In the genomic region with DNA sequence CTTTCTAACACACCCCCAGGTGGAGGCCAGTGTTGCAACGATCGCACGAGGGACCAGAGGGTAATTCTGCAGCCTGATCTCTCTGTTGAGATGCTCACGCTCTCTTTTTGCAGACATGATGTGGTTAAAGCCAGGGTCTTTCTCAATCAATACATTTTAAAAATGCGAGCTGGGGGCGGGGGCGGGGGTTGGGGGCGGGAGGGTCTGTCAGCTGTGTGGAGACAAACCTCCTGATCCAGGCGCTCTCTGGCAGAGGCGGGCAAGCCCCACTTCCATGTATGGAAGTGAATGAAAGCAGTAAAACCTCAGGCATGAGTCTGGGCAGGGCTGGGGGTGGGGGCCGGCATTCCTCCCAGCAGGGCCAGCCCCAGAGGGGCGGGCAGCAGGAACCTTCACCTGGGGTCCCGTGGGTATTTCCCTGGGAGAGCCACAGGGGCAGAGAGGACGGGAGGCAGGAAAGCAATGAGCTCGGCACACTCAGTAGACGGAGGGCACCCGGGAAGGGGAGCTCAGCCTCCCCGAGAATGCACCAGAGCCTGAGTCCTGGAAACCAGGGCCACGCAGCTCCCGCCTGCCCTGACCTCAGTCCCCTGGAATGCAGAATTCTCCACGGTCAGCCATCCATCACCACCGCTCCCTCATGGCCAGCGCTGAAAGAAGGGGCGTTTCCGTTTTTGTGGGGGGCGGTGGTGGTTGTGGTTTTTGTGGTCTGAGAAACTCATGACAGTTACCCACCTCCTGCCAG, we compare ENCODE assay signal across 1 cellular context.
TF ChIP-seq lines count a peak whose summit lies in the region.

No MANE protein-coding gene starts in this region.

TF ChIP-seq in SK-N-SH, 30 proteins besides CTCF, POLR2A, EP300 and RAD21 (continued from another document):
- TF ChIP-seq, protein P1, sequence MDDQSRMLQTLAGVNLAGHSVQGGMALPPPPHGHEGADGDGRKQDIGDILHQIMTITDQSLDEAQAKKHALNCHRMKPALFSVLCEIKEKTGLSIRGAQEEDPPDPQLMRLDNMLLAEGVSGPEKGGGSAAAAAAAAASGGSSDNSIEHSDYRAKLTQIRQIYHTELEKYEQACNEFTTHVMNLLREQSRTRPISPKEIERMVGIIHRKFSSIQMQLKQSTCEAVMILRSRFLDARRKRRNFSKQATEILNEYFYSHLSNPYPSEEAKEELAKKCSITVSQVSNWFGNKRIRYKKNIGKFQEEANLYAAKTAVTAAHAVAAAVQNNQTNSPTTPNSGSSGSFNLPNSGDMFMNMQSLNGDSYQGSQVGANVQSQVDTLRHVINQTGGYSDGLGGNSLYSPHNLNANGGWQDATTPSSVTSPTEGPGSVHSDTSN (IDR thresholded peaks at IDR 0.05) = peak; percentile 98
- TF ChIP-seq EZH2phosphoT487 (IDR thresholded peaks at IDR 0.05; ENCODE audit: borderline replicate concordance, low read depth) = no peak
- TF ChIP-seq FOXM1 (IDR thresholded peaks at IDR 0.05; ENCODE audit: low read depth) = 0 out of 2 replicates have a peak, but pooled peaks have one; percentile 31
- TF ChIP-seq, protein P2, sequence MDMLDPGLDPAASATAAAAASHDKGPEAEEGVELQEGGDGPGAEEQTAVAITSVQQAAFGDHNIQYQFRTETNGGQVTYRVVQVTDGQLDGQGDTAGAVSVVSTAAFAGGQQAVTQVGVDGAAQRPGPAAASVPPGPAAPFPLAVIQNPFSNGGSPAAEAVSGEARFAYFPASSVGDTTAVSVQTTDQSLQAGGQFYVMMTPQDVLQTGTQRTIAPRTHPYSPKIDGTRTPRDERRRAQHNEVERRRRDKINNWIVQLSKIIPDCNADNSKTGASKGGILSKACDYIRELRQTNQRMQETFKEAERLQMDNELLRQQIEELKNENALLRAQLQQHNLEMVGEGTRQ (IDR thresholded peaks at IDR 0.05; ENCODE audit: borderline replicate concordance, low read depth, low read length) = no peak
- TF ChIP-seq TAF1 (IDR thresholded peaks at IDR 0.05; ENCODE audit: borderline replicate concordance, low read depth, low read length) = no peak
- TF ChIP-seq TCF12 (IDR thresholded peaks at IDR 0.05) = peak; percentile 84
- TF ChIP-seq, protein P3, sequence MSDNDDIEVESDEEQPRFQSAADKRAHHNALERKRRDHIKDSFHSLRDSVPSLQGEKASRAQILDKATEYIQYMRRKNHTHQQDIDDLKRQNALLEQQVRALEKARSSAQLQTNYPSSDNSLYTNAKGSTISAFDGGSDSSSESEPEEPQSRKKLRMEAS (IDR thresholded peaks at IDR 0.05; ENCODE audit: low read depth) = peak; percentile 65
- TF ChIP-seq FOSL2 (IDR thresholded peaks at IDR 0.05; ENCODE audit: borderline replicate concordance, low read depth) = peak; percentile 64; the same call in 1 of the 2 replicates
- no peak for TF ChIP-seq FOXJ3 (CRISPR knock-in tag; IDR thresholded peaks at IDR 0.05)
- peak; percentile 91 for TF ChIP-seq RXRA (IDR thresholded peaks at IDR 0.05; ENCODE audit: borderline replicate concordance, low read depth)
- no peak for TF ChIP-seq RFX5 (IDR thresholded peaks at IDR 0.05; ENCODE audit: low read length)
- peak; percentile 87 for TF ChIP-seq NFIC (IDR thresholded peaks at IDR 0.05; ENCODE audit: borderline replicate concordance)
- no peak for TF ChIP-seq RCOR1 (IDR thresholded peaks at IDR 0.05; ENCODE audit: low read length)
- no peak for TF ChIP-seq YY1 (IDR thresholded peaks at IDR 0.05; ENCODE audit: low read depth)
- TF ChIP-seq, protein P4, sequence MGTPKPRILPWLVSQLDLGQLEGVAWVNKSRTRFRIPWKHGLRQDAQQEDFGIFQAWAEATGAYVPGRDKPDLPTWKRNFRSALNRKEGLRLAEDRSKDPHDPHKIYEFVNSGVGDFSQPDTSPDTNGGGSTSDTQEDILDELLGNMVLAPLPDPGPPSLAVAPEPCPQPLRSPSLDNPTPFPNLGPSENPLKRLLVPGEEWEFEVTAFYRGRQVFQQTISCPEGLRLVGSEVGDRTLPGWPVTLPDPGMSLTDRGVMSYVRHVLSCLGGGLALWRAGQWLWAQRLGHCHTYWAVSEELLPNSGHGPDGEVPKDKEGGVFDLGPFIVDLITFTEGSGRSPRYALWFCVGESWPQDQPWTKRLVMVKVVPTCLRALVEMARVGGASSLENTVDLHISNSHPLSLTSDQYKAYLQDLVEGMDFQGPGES (IDR thresholded peaks at IDR 0.05; ENCODE audit: low read depth, low read length) = no peak
- no peak for TF ChIP-seq NRF1 (IDR thresholded peaks at IDR 0.05; ENCODE audit: low read depth, low read length)
- TF ChIP-seq, protein P5, sequence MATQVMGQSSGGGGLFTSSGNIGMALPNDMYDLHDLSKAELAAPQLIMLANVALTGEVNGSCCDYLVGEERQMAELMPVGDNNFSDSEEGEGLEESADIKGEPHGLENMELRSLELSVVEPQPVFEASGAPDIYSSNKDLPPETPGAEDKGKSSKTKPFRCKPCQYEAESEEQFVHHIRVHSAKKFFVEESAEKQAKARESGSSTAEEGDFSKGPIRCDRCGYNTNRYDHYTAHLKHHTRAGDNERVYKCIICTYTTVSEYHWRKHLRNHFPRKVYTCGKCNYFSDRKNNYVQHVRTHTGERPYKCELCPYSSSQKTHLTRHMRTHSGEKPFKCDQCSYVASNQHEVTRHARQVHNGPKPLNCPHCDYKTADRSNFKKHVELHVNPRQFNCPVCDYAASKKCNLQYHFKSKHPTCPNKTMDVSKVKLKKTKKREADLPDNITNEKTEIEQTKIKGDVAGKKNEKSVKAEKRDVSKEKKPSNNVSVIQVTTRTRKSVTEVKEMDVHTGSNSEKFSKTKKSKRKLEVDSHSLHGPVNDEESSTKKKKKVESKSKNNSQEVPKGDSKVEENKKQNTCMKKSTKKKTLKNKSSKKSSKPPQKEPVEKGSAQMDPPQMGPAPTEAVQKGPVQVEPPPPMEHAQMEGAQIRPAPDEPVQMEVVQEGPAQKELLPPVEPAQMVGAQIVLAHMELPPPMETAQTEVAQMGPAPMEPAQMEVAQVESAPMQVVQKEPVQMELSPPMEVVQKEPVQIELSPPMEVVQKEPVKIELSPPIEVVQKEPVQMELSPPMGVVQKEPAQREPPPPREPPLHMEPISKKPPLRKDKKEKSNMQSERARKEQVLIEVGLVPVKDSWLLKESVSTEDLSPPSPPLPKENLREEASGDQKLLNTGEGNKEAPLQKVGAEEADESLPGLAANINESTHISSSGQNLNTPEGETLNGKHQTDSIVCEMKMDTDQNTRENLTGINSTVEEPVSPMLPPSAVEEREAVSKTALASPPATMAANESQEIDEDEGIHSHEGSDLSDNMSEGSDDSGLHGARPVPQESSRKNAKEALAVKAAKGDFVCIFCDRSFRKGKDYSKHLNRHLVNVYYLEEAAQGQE (IDR thresholded peaks at IDR 0.05; ENCODE audit: low read depth, low read length) = no peak; the same call in 1 of the 2 replicates
- TF ChIP-seq POLR2AphosphoS5 (IDR thresholded peaks at IDR 0.05; ENCODE audit: low read depth, low read length) = peak; percentile 50; the same call in 1 of the 2 replicates
- no peak for TF ChIP-seq MXI1 (IDR thresholded peaks at IDR 0.05; ENCODE audit: low read depth, low read length)
- TF ChIP-seq SIN3A (IDR thresholded peaks at IDR 0.05; ENCODE audit: borderline replicate concordance, low read depth, low read length) = peak; percentile 49; the same call in 1 of the 2 replicates
- TF ChIP-seq TEAD4 (IDR thresholded peaks at IDR 0.05; ENCODE audit: borderline replicate concordance, insufficient read depth) = peak; percentile 95
- TF ChIP-seq ELF1 (IDR thresholded peaks at IDR 0.05) = no peak
- no peak for TF ChIP-seq GATA2 (CRISPR knock-in tag; IDR thresholded peaks at IDR 0.05)
- TF ChIP-seq GABPA (IDR thresholded peaks at IDR 0.05; ENCODE audit: low read depth) = no peak
- 0 out of 2 replicates have a peak, but pooled peaks have one; percentile 60 for TF ChIP-seq MEF2A (IDR thresholded peaks at IDR 0.05; ENCODE audit: borderline replicate concordance, low read depth)
- no peak for TF ChIP-seq CHD2 (IDR thresholded peaks at IDR 0.05; ENCODE audit: low read length, partially characterized antibody)
- TF ChIP-seq, protein P6, sequence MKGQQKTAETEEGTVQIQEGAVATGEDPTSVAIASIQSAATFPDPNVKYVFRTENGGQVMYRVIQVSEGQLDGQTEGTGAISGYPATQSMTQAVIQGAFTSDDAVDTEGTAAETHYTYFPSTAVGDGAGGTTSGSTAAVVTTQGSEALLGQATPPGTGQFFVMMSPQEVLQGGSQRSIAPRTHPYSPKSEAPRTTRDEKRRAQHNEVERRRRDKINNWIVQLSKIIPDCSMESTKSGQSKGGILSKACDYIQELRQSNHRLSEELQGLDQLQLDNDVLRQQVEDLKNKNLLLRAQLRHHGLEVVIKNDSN (IDR thresholded peaks at IDR 0.05; ENCODE audit: borderline replicate concordance, low read depth) = no peak
- no peak for TF ChIP-seq SMC3 (IDR thresholded peaks at IDR 0.05; ENCODE audit: low read depth, low read length)
